Comparison of ENCODE assay signal across 9 cellular contexts in genomic region chr3:169264711-169265110, GRCh38.
DNase-seq lines count a peak whose midpoint lies in the region; FAIRE-seq and TF ChIP-seq lines count a peak whose summit lies in the region.
"Had no signal": no experiment of that assay in that cellular context is flagged by ENCODE, and none has a peak within 500 bp of the region (broad histone marks: within the 10 kb centered on the region; RNA-seq: fewer than 3 reads in every experiment).

No MANE protein-coding gene starts in this region.

- dilution Hi-C loops in endothelial cell of umbilical vein (cut with MboI; ENCODE audit: extremely low pct_ligation_motif_present, low sequenced_read_pairs), result no loop called here

- FAIRE-seq in endothelial cell of umbilical vein (lab: Jason Lieb, UNC), result peak; percentile 91

- CTCF ChIA-PET in HEK293T (lab: Yijun Ruan, JAX) (no interaction called here), endothelial cell of umbilical vein (lab: Charles Lee) (interaction anchor here (0.8 kb wide), 1 partner anchor 40 kb away, joined by 3 read pairs; no protein-coding TSS in a partner anchor)

- no peak overlapping the region for H3K4me3 ChIP-seq in endothelial cell of umbilical vein (replicated peaks in 1 of 3; ENCODE audit: insufficient read depth in 1 of 3, low read depth in 1 of 3, low read length in 3 of 3)

- TF ChIP-seq CTCF in endothelial cell of umbilical vein (IDR thresholded peaks at IDR 0.05; ENCODE audit: extremely low read depth in 1 of 2, insufficient read depth in 1 of 2, low read depth in 1 of 2, low read length in 2 of 2) (no peak), nephron progenitor cell (IDR thresholded peaks at IDR 0.05) (no peak)

- no peaks in the 10 kb centered on the region for H3K9me1 ChIP-seq in endothelial cell of umbilical vein (replicated peaks; ENCODE audit: control insufficient read depth, extremely low read depth, insufficient read depth, low read length)

- DNase-seq in HEK293T (ENCODE audit: extremely low spot score) (peak; percentile 47), NCI-H345 treated with DMSO at 0.1 percent for 48 hours (lab: John Stamatoyannopoulos, UW; ENCODE audit: unreplicated experiment) (peak; percentile 43), endothelial cell of umbilical vein (ENCODE audit: low read depth, low spot score) (peak; percentile 88), retina (peak; percentile 62), nephron progenitor cell (no peak), occipital lobe (lab: John Stamatoyannopoulos, UW) (no peak), T-helper 2 cell (no peak), OCI-M1 (lab: John Stamatoyannopoulos, UW) (no peak)
- DNase-seq: activated CD4-positive, CD25-positive, alpha-beta regulatory T cell had no signal

- no TSS peak for BruUV-seq in endothelial cell of umbilical vein (replicated peaks; lab: Mats Ljungman, UMichigan)

- no peak overlapping the region for H3K27ac ChIP-seq in endothelial cell of umbilical vein (ENCODE audit: insufficient read depth, low read depth, low read length)

- H3K36me3 Mint-ChIP-seq in nephron progenitor cell (ENCODE audit: low read depth), result no peaks in the 10 kb centered on the region

- intact Hi-C loops in endothelial cell of umbilical vein (cut with micrococcal nuclease), result no loop called here

- no peak overlapping the region for H3K4me3 Mint-ChIP-seq in nephron progenitor cell

- no peaks in the 10 kb centered on the region for H3K27me3 Mint-ChIP-seq in nephron progenitor cell (ENCODE audit: low read depth, poor library complexity)

- no peak overlapping the region for H3K27ac Mint-ChIP-seq in nephron progenitor cell

- peaks cover 4% of the 10 kb centered on the region for H3K4me1 ChIP-seq in endothelial cell of umbilical vein (ENCODE audit: control insufficient read depth, extremely low read depth, insufficient read depth, low read length)

- no peak overlapping the region for H3K4me2 ChIP-seq in endothelial cell of umbilical vein (ENCODE audit: insufficient read depth, low read length)

- no peaks in the 10 kb centered on the region for H3K36me3 ChIP-seq in endothelial cell of umbilical vein (ENCODE audit: control insufficient read depth in 2 of 2, extremely low read depth in 1 of 2, insufficient read depth in 2 of 2, low read length in 2 of 2)

- TF ChIP-seq POLR2A in endothelial cell of umbilical vein (IDR thresholded peaks at IDR 0.05; ENCODE audit: low read depth, low read length), result no peak

- no peaks in the 10 kb centered on the region for H3K27me3 ChIP-seq in endothelial cell of umbilical vein (ENCODE audit: control insufficient read depth in 2 of 2, insufficient read depth in 2 of 2, low read length in 2 of 2)

- H3K9ac ChIP-seq in endothelial cell of umbilical vein (replicated peaks; ENCODE audit: extremely low read depth, insufficient read depth, low read length), result no peak overlapping the region

- H2AFZ ChIP-seq in endothelial cell of umbilical vein (ENCODE audit: low read depth, low read length), result no peak overlapping the region

- peaks cover 17% of the 10 kb centered on the region for H3K4me1 Mint-ChIP-seq in nephron progenitor cell

- no peaks in the 10 kb centered on the region for H3K9me3 Mint-ChIP-seq in nephron progenitor cell

- no peaks in the 10 kb centered on the region for H4K20me1 ChIP-seq in endothelial cell of umbilical vein (replicated peaks; ENCODE audit: control insufficient read depth, extremely low read depth, insufficient read depth, low read length)

- H3K79me2 ChIP-seq in endothelial cell of umbilical vein (ENCODE audit: control insufficient read depth, insufficient read depth, low read length), result no peaks in the 10 kb centered on the region

- POLR2A ChIA-PET in HEK293T (lab: Yijun Ruan, JAX), result no interaction called here
- POLR2A ChIA-PET in endothelial cell of umbilical vein (lab: Charles Lee), result no interaction called here

- no peaks in the 10 kb centered on the region for H3K9me3 ChIP-seq in endothelial cell of umbilical vein (replicated peaks; ENCODE audit: control insufficient read depth, insufficient read depth, low read length)

TF ChIP-seq in HEK293T, 16 proteins besides CTCF, POLR2A, EP300 and RAD21:
- TF ChIP-seq ARNT (IDR thresholded peaks at IDR 0.05), result no peak
- TF ChIP-seq HDGF (IDR thresholded peaks at IDR 0.05; ENCODE audit: borderline replicate concordance), result no peak
- no peak for TF ChIP-seq TARDBP (IDR thresholded peaks at IDR 0.05)
- no peak for TF ChIP-seq NFRKB (IDR thresholded peaks at IDR 0.05)
- TF ChIP-seq L3MBTL2 (conservative IDR thresholded peaks at IDR 0.05), result no peak
- no peak for TF ChIP-seq SP1 (IDR thresholded peaks at IDR 0.05)
- TF ChIP-seq PKNOX1 (IDR thresholded peaks at IDR 0.05), result no peak
- no peak for TF ChIP-seq CTBP1 (IDR thresholded peaks at IDR 0.05; ENCODE audit: borderline replicate concordance)
- TF ChIP-seq LEF1 (IDR thresholded peaks at IDR 0.05; ENCODE audit: borderline replicate concordance), result no peak
- TF ChIP-seq BHLHE40 (IDR thresholded peaks at IDR 0.05; ENCODE audit: borderline replicate concordance), result no peak
- no peak for TF ChIP-seq SUZ12 (IDR thresholded peaks at IDR 0.05)
- TF ChIP-seq ZNF384 (IDR thresholded peaks at IDR 0.05), result no peak
- no peak for TF ChIP-seq FOXM1 (IDR thresholded peaks at IDR 0.05; ENCODE audit: borderline replicate concordance)
- TF ChIP-seq ELF4 (IDR thresholded peaks at IDR 0.05), result no peak
- TF ChIP-seq FOXK2 (IDR thresholded peaks at IDR 0.05), result no peak
- no peak for TF ChIP-seq FOXA1 (IDR thresholded peaks at IDR 0.05)

TF ChIP-seq in endothelial cell of umbilical vein, 7 proteins besides CTCF, POLR2A, EP300 and RAD21:
- no peak for TF ChIP-seq FOS (IDR thresholded peaks at IDR 0.05; ENCODE audit: borderline replicate concordance, insufficient read depth, low read length)
- no peak for TF ChIP-seq MYC (IDR thresholded peaks at IDR 0.05; ENCODE audit: low read depth, low read length)
- TF ChIP-seq POLR2AphosphoS5 (IDR thresholded peaks at IDR 0.05; ENCODE audit: insufficient read depth, low read depth, low read length), result no peak
- TF ChIP-seq EZH2 (IDR thresholded peaks at IDR 0.05; ENCODE audit: borderline replicate concordance, low read depth, low read length, severe bottlenecking), result no peak
- no peak for TF ChIP-seq MAX (IDR thresholded peaks at IDR 0.05; ENCODE audit: insufficient read depth, insufficient read length)
- TF ChIP-seq JUN (IDR thresholded peaks at IDR 0.05; ENCODE audit: borderline replicate concordance, insufficient read depth, insufficient read length, low read depth), result no peak
- TF ChIP-seq GATA2 (IDR thresholded peaks at IDR 0.05; ENCODE audit: insufficient read depth, insufficient read length, low read depth, low read length), result no peak

Comparison
In these comparisons a context has a peak if more than half of its experiments do, and no peak if none do; other contexts are left out.
1. DNase-seq: peak in HEK293T (single experiment), NCI-H345 treated with DMSO at 0.1 percent for 48 hours (single experiment), endothelial cell of umbilical vein (single experiment) and retina (single experiment); none in nephron progenitor cell (single experiment), occipital lobe (single experiment), T-helper 2 cell (0 of 5) and OCI-M1 (single experiment).